9 cellular contexts compared by ENCODE assay signal in genomic region chr7:100270915-100271593, GRCh38. TPM values are rescaled to one million over a fixed set of nuclear protein-coding genes. Genes with fewer than 3 reads are reported as not detected.
DNase-seq lines count a peak whose midpoint lies in the region; ATAC-seq and TF ChIP-seq lines count a peak whose summit lies in the region.
"Not testable (repeated sequence)": the region's sequence is repeated elsewhere in the genome, so short reads cannot be mapped to it uniquely, and the experiment has no call there.
"Had no signal": no experiment of that assay in that cellular context is flagged by ENCODE, and none has a peak within 500 bp of the region (broad histone marks: within the 10 kb centered on the region; RNA-seq: fewer than 3 reads in every experiment).

No MANE protein-coding gene starts in this region.

- not testable (repeated sequence) for H4K8ac ChIP-seq in trophoblast cell (ENCODE audit: low read depth, low read length)

- H3K9ac ChIP-seq in MM.1S (ENCODE audit: low read length); trophoblast cell (ENCODE audit: low read length): not testable (repeated sequence)
- peak overlapping the region; percentile 67 for H3K9ac ChIP-seq in SK-N-SH
- H3K9ac ChIP-seq in endodermal cell (ENCODE audit: extremely low read depth, low read length, poor library complexity, severe bottlenecking), result peak overlapping the region; percentile 69

- ATAC-seq in activated naive CD4-positive, alpha-beta T cell treated with anti-CD3 and anti-CD28 coated beads, Interleukin-2, amount 50 U/mL, for 72 hours, result not testable (repeated sequence)

- H3K4me3 ChIP-seq in MM.1S (ENCODE audit: low read length) (peak overlapping the region; percentile 45; the same call in 1 of the 2 replicates), SK-N-SH (ENCODE audit: low read depth in 2 of 2, low read length in 1 of 2) (peak overlapping the region; percentile 58 to 77), endodermal cell (ENCODE audit: low read length) (peak overlapping the region; percentile 90), kidney epithelial cell (ENCODE audit: low read depth, low read length) (peak overlapping the region; percentile 69), trophoblast cell (ENCODE audit: low read depth, low read length) (peak overlapping the region; percentile 90)

- not testable (repeated sequence) for TF ChIP-seq CTCF in Calu3 (IDR thresholded peaks at IDR 0.05; ENCODE audit: unreplicated experiment); MM.1S (IDR thresholded peaks at IDR 0.05; ENCODE audit: low read length); SK-N-SH (IDR thresholded peaks at IDR 0.05); endodermal cell (conservative IDR thresholded peaks at IDR 0.05); kidney epithelial cell (IDR thresholded peaks at IDR 0.05; ENCODE audit: insufficient read depth, low read length, poor library complexity, severe bottlenecking)

- H3K27me3 ChIP-seq in MM.1S (replicated peaks; ENCODE audit: insufficient read depth, low read length); SK-N-SH (ENCODE audit: insufficient read depth); endodermal cell (ENCODE audit: control insufficient read depth, insufficient read depth, low read length, poor library complexity, severe bottlenecking); kidney epithelial cell (ENCODE audit: control insufficient read depth, insufficient read depth, low read length); trophoblast cell (ENCODE audit: insufficient read depth, low read length): not testable (repeated sequence)

- H3K79me2 ChIP-seq in MM.1S (ENCODE audit: low read length) (peaks cover 44% of the 10 kb centered on the region), SK-N-SH (ENCODE audit: insufficient read depth) (peaks cover 46% of the 10 kb centered on the region)
- not testable (repeated sequence) for H3K79me2 ChIP-seq in trophoblast cell (ENCODE audit: control insufficient read depth, insufficient read depth, low read length, poor library complexity)

- H4K91ac ChIP-seq in trophoblast cell (ENCODE audit: low read depth, low read length), result not testable (repeated sequence)

- H3K4me2 ChIP-seq in MM.1S (ENCODE audit: low read depth, low read length), result peak overlapping the region; percentile 59; the same call in 1 of the 2 replicates
- H3K4me2 ChIP-seq in SK-N-SH, result peak overlapping the region; percentile 100
- H3K4me2 ChIP-seq in trophoblast cell (ENCODE audit: low read length), result peak overlapping the region; percentile 75

- H3K4me1 Mint-ChIP-seq in Calu3 (ENCODE audit: low read depth, unreplicated experiment) (peaks cover 13% of the 10 kb centered on the region), endodermal cell (peaks cover 24% of the 10 kb centered on the region)

- BruUV-seq in Calu3 (replicated peaks; lab: Mats Ljungman, UMichigan), result not testable (repeated sequence)

- H3K79me1 ChIP-seq in trophoblast cell (ENCODE audit: low read length), result not testable (repeated sequence)

- not testable (repeated sequence) for H3K9me3 Mint-ChIP-seq in Calu3 (ENCODE audit: low read depth, unreplicated experiment); activated naive CD4-positive, alpha-beta T cell treated with anti-CD3 and anti-CD28 coated beads, Interleukin-2, amount 50 U/mL, for 72 hours; endodermal cell

- not testable (repeated sequence) for H3K9me3 ChIP-seq in MM.1S (replicated peaks; ENCODE audit: insufficient read depth, low read length); SK-N-SH; endodermal cell (ENCODE audit: control insufficient read depth, low read length); trophoblast cell (ENCODE audit: insufficient read depth, low read depth, low read length)

- not testable (repeated sequence) for H2AK5ac ChIP-seq in trophoblast cell (ENCODE audit: low read length)

- H3K36me3 Mint-ChIP-seq in Calu3 (ENCODE audit: insufficient read depth, unreplicated experiment) (peaks cover 19% of the 10 kb centered on the region), endodermal cell (ENCODE audit: low read depth) (peaks cover 13% of the 10 kb centered on the region)
- not testable (repeated sequence) for H3K36me3 Mint-ChIP-seq in activated naive CD4-positive, alpha-beta T cell treated with anti-CD3 and anti-CD28 coated beads, Interleukin-2, amount 50 U/mL, for 72 hours

- H3K36me3 ChIP-seq in MM.1S (replicated peaks; ENCODE audit: insufficient read depth, low read length); SK-N-SH (replicated peaks in 1 of 2; ENCODE audit: control insufficient read depth in 1 of 2, insufficient read depth in 2 of 2, low read length in 1 of 2); kidney epithelial cell (ENCODE audit: control insufficient read depth, insufficient read depth, low read length); trophoblast cell (ENCODE audit: control insufficient read depth in 1 of 2, insufficient read depth in 2 of 2, low read length in 2 of 2): not testable (repeated sequence)
- peaks cover 15% of the 10 kb centered on the region for H3K36me3 ChIP-seq in endodermal cell (ENCODE audit: control insufficient read depth, insufficient read depth, low read length)

- not testable (repeated sequence) for TF ChIP-seq EP300 in SK-N-SH (IDR thresholded peaks at IDR 0.05; ENCODE audit: borderline replicate concordance in 1 of 2, low read depth in 1 of 2, low read length in 1 of 2)

- H4K12ac ChIP-seq in trophoblast cell (ENCODE audit: low read depth, low read length), result not testable (repeated sequence)

- H3K27ac Mint-ChIP-seq in Calu3 (ENCODE audit: unreplicated experiment) (peak overlapping the region; percentile 63), endodermal cell (peak overlapping the region; percentile 96)
- peak overlapping the region; percentile 8 to 76 for H3K27ac Mint-ChIP-seq in activated naive CD4-positive, alpha-beta T cell treated with anti-CD3 and anti-CD28 coated beads, Interleukin-2, amount 50 U/mL, for 72 hours

- not testable (repeated sequence) for H3K9me2 ChIP-seq in MM.1S (replicated peaks; ENCODE audit: insufficient read depth, low read length); SK-N-SH

- H3K4me1 ChIP-seq in MM.1S (ENCODE audit: low read length); SK-N-SH (ENCODE audit: control insufficient read depth in 1 of 2, insufficient read depth in 2 of 2, low read depth in 1 of 2, low read length in 1 of 2); endodermal cell (ENCODE audit: control insufficient read depth, insufficient read depth, low read length): not testable (repeated sequence)
- peaks cover 13 to 26% of the 10 kb centered on the region in 2 experiments for H3K4me1 ChIP-seq in trophoblast cell (ENCODE audit: control insufficient read depth in 1 of 2, insufficient read depth in 2 of 2, low read length in 2 of 2)

- TF ChIP-seq RAD21 in SK-N-SH (IDR thresholded peaks at IDR 0.05; ENCODE audit: low read length), result not testable (repeated sequence)

- H3K18ac ChIP-seq in trophoblast cell (ENCODE audit: low read length), result not testable (repeated sequence)

- H3F3A ChIP-seq in MM.1S (ENCODE audit: insufficient read depth, low read length); SK-N-SH (replicated peaks; ENCODE audit: insufficient read depth): not testable (repeated sequence)

- H2BK120ac ChIP-seq in trophoblast cell (ENCODE audit: insufficient read depth, low read length, poor library complexity), result not testable (repeated sequence)

- not testable (repeated sequence) for H3K23ac ChIP-seq in trophoblast cell (ENCODE audit: low read length)

- not testable (repeated sequence) for H3K14ac ChIP-seq in trophoblast cell (ENCODE audit: low read length)

- not testable (repeated sequence) for H2BK12ac ChIP-seq in trophoblast cell (ENCODE audit: low read length)

- H4K20me1 ChIP-seq in MM.1S (ENCODE audit: insufficient read depth, low read length), result not testable (repeated sequence)
- peaks cover 40% of the 10 kb centered on the region for H4K20me1 ChIP-seq in SK-N-SH (ENCODE audit: insufficient read depth)

- under 1% methylated on average over 29 of the region's 29 CpGs for WGBS in SK-N-SH (ENCODE audit: low lambda C conversion rate)
- WGBS in endodermal cell (ENCODE audit: insufficient coverage in 1 of 2, insufficient read length in 1 of 2), 2 experiments, result 5 to 9% methylated on average over 4 to 17 of the region's 29 CpGs
- WGBS in trophoblast cell (ENCODE audit: extremely low coverage, insufficient coverage, insufficient read length), result no CpG with 5 or more reads among the region's 29 CpGs

- POLR2A ChIA-PET in SK-N-SH (lab: Yijun Ruan, JAX), result not testable (repeated sequence)

- not testable (repeated sequence) for H2BK5ac ChIP-seq in trophoblast cell (ENCODE audit: low read depth, low read length, poor library complexity)

- not testable (repeated sequence) for DNase-seq in Calu3; MM.1S; activated naive CD4-positive, alpha-beta T cell treated with anti-CD3 and anti-CD28 coated beads, Interleukin-2, amount 50 U/mL, for 72 hours (ENCODE audit: low spot score in 2 of 2); kidney epithelial cell (ENCODE audit: low read depth)
- DNase-seq in SK-N-SH, result peak; percentile 46
- DNase-seq in endodermal cell, result peak; percentile 71
- DNase-seq in trophoblast cell, result peak in 1 of 2 donors; percentile 44

- H3K27me3 Mint-ChIP-seq in Calu3 (ENCODE audit: unreplicated experiment); endodermal cell (ENCODE audit: insufficient read depth): not testable (repeated sequence)

- CTCF ChIA-PET in Calu3 (lab: Charles Lee), result interaction anchor here (1.8 kb wide), 1 partner anchor 16 kb away, joined by 4 read pairs; no protein-coding TSS in a partner anchor
- CTCF ChIA-PET in SK-N-SH (lab: Yijun Ruan, JAX), result not testable (repeated sequence)

- intact Hi-C loops in Calu3 (cut with micrococcal nuclease; ENCODE audit: unreplicated experiment), result not testable (repeated sequence)

- H3K4me3 Mint-ChIP-seq in Calu3 (ENCODE audit: low read depth, unreplicated experiment) (peak overlapping the region; percentile 67), endodermal cell (peak overlapping the region; percentile 95)

- H3K27ac ChIP-seq in MM.1S (ENCODE audit: low read length), result not testable (repeated sequence)
- H3K27ac ChIP-seq in SK-N-SH (ENCODE audit: low read depth in 2 of 2, low read length in 1 of 2), result peak overlapping the region in 1 of 2 experiments; percentile 37; a peak in 1 of 4 replicates
- H3K27ac ChIP-seq in endodermal cell (ENCODE audit: low read depth, low read length), result peak overlapping the region; percentile 3
- peak overlapping the region; percentile 10 for H3K27ac ChIP-seq in trophoblast cell (ENCODE audit: low read depth, low read length)
- peak overlapping the region; percentile 83 for H3K27ac ChIP-seq in temporal lobe (ENCODE audit: low read depth, low read length)

- H3K4ac ChIP-seq in trophoblast cell (ENCODE audit: low read depth, low read length), result peak overlapping the region; percentile 22

- not testable (repeated sequence) for H2AFZ ChIP-seq in MM.1S (ENCODE audit: low read length); trophoblast cell (ENCODE audit: insufficient read depth, low read length, poor library complexity)
- H2AFZ ChIP-seq in SK-N-SH (ENCODE audit: low read depth), result peak overlapping the region; percentile 42; the same call in 1 of the 2 replicates

RNA-seq across cellular contexts. Expression of gene SPDYE3, which starts 36.4 kb away (rescaled TPM):
- not detected in 2 replicates for total RNA-seq in Calu3 (2022)
- not detected in 2 replicates for polyA plus RNA-seq in SK-N-SH (2012; rRNA removed)
- polyA plus RNA-seq in SK-N-SH (2012; cell fraction: cytosol; rRNA removed), result not detected in 2 replicates
- polyA plus RNA-seq in SK-N-SH (2012; cell fraction: nucleus; rRNA removed), result not detected in 2 replicates
- total RNA-seq in activated naive CD4-positive, alpha-beta T cell treated with anti-CD3 and anti-CD28 coated beads, Interleukin-2, amount 50 U/mL, for 72 hours, result not detected
- total RNA-seq in endodermal cell, result not detected
- polyA plus RNA-seq in endodermal cell (2013, experiment 1 of 2), result not detected
- polyA plus RNA-seq in endodermal cell (2013, experiment 2 of 2), result not detected
- total RNA-seq in kidney epithelial cell, result not detected in 2 replicates
- polyA plus RNA-seq in trophoblast cell (2013), result not detected in 2 replicates
- total RNA-seq in temporal lobe, result not detected
- total RNA-seq: RPMI7951 had no signal

RNA-seq across cellular contexts. Expression of gene PVRIG, which starts 51.3 kb away (rescaled TPM):
- total RNA-seq in Calu3 (2022) (not detected in 2 replicates), endodermal cell (not detected), kidney epithelial cell (not detected in 2 replicates), temporal lobe (not detected)
- polyA plus RNA-seq in SK-N-SH (2012; rRNA removed), result not detected in 2 replicates
- not detected in 2 replicates for polyA plus RNA-seq in SK-N-SH (2012; cell fraction: cytosol; rRNA removed)
- polyA plus RNA-seq in SK-N-SH (2012; cell fraction: nucleus; rRNA removed), result not detected in 2 replicates
- 10 to 100 TPM; 20.8 to 30.6 TPM for total RNA-seq in activated naive CD4-positive, alpha-beta T cell treated with anti-CD3 and anti-CD28 coated beads, Interleukin-2, amount 50 U/mL, for 72 hours
- not detected for polyA plus RNA-seq in endodermal cell (2013, experiment 1 of 2)
- not detected for polyA plus RNA-seq in endodermal cell (2013, experiment 2 of 2)
- polyA plus RNA-seq in trophoblast cell (2013), result not detected in 2 replicates
- total RNA-seq: RPMI7951 had no signal

Comparison
In these comparisons a context has a peak if more than half of its experiments do, and no peak if none do; other contexts are left out.
1. H3K27ac Mint-ChIP-seq: peak in every context shown above with its lines; median percentile 96 in endodermal cell; 63 in Calu3; 42 in activated naive CD4-positive, alpha-beta T cell treated with anti-CD3 and anti-CD28 coated beads, Interleukin-2, amount 50 U/mL, for 72 hours.
2. RNA of gene PVRIG, which starts 51.3 kb away (total RNA-seq): 20.8 to 30.6 TPM in activated naive CD4-positive, alpha-beta T cell treated with anti-CD3 and anti-CD28 coated beads, Interleukin-2, amount 50 U/mL, for 72 hours; not detected in endodermal cell, not detected in Calu3, not detected in kidney epithelial cell and not detected in temporal lobe (single experiment); every median in the first group is over 10 times any median in the second.
3. Peak in every context shown above with its lines, with median percentiles within 50 percentile points of each other: H3K4me2 ChIP-seq and H3K4me3 ChIP-seq.